Comparison of ENCODE assay signal across 8 cellular contexts in genomic region chr2:108787209-108787558, GRCh38. TPM values are rescaled to one million over a fixed set of nuclear protein-coding genes. Genes with fewer than 3 reads are reported as not detected.
A peak's percentile ranks its signal among the peaks of the same experiment; 100 is the strongest.
DNase-seq lines count a peak whose midpoint lies in the region; ATAC-seq and TF ChIP-seq lines count a peak whose summit lies in the region.

No MANE protein-coding gene starts in this region.

- peaks cover 26 to 67% (median 47%) of the 10 kb centered on the region in 11 experiments for H3K36me3 ChIP-seq in BLaER1 treated with 17β-estradiol and CSF1 and Interleukin-3, amounts not matched to agents 10 nM and 100 nM
- no peaks in the 10 kb centered on the region for H3K36me3 ChIP-seq in neural cell (ENCODE audit: insufficient read depth, low read length)

- H3K4me2 ChIP-seq in BLaER1 treated with 17β-estradiol and CSF1 and Interleukin-3, amounts not matched to agents 10 nM and 100 nM: peak overlapping the region; percentile 82 to 92 (median 89)
- H3K4me2 ChIP-seq in neural cell (ENCODE audit: low read length): peak overlapping the region; percentile 92

- peak overlapping the region; percentile 61 to 86 (median 82); a peak in 21 of 22 replicates for H3K27ac ChIP-seq in BLaER1 treated with 17β-estradiol and CSF1 and Interleukin-3, amounts not matched to agents 10 nM and 100 nM
- H3K27ac ChIP-seq in dorsolateral prefrontal cortex (peak overlapping the region in 31 of 59 donors; percentile 13 to 90 (median 75)), neural cell (ENCODE audit: low read length) (peak overlapping the region; percentile 53)

- peak overlapping the region; percentile 66 for H2AFZ ChIP-seq in neural cell (ENCODE audit: low read depth, low read length)

- no peak for TF ChIP-seq CTCF in LNCaP clone FGC (IDR thresholded peaks at IDR 0.05; ENCODE audit: control insufficient read depth, extremely low read depth, insufficient read depth)
- no peak for TF ChIP-seq CTCF in dorsolateral prefrontal cortex (IDR thresholded peaks at IDR 0.05 in 54 of 56, conservative IDR thresholded peaks at IDR 0.05 in 2 of 56; ENCODE audit: low read depth in 1 of 56, partially characterized antibody in 56 of 56)
- TF ChIP-seq CTCF in neural cell (IDR thresholded peaks at IDR 0.05; ENCODE audit: poor library complexity, severe bottlenecking): no peak
- TF ChIP-seq CTCF in omental fat pad (IDR thresholded peaks at IDR 0.05): no peak

- no peaks in the 10 kb centered on the region for H3F3A ChIP-seq in neural cell (ENCODE audit: insufficient read depth, low read length, poor library complexity, severe bottlenecking)

- DNase-seq in LNCaP clone FGC (ENCODE audit: low read depth) (no peak), dorsolateral prefrontal cortex (no peak), DMS153 (lab: John Stamatoyannopoulos, UW) (no peak), amygdala (lab: John Stamatoyannopoulos, UW) (no peak), omental fat pad (ENCODE audit: low spot score) (no peak)
- DNase-seq in stimulated activated CD4-positive, alpha-beta T cell treated with anti-CD3 and anti-CD28 coated beads, Interleukin-2, amount 100 ng/mL, for 48 hours: no peak

- no peak for TF ChIP-seq RAD21 in neural cell (conservative IDR thresholded peaks at IDR 0.05)

- H3K4me3 ChIP-seq in BLaER1 treated with 17β-estradiol and CSF1 and Interleukin-3, amounts not matched to agents 10 nM and 100 nM: peak overlapping the region; percentile 78 to 92 (median 84)
- H3K4me3 ChIP-seq in LNCaP clone FGC (ENCODE audit: low read depth, low read length) (peak overlapping the region; percentile 76), dorsolateral prefrontal cortex (peak overlapping the region; percentile 60 to 96 (median 83)), neural cell (ENCODE audit: low read length) (peak overlapping the region; percentile 80)

- peak overlapping the region; percentile 82 to 91 (median 88) for H3K9ac ChIP-seq in BLaER1 treated with 17β-estradiol and CSF1 and Interleukin-3, amounts not matched to agents 10 nM and 100 nM
- peak overlapping the region; percentile 73 for H3K9ac ChIP-seq in neural cell (ENCODE audit: low read length)

- no peak for TF ChIP-seq EP300 in neural cell (conservative IDR thresholded peaks at IDR 0.05; ENCODE audit: poor library complexity, severe bottlenecking)

- ATAC-seq in omental fat pad (ENCODE audit: low FRiP score): no peak

- no peaks in the 10 kb centered on the region for H3K27me3 ChIP-seq in BLaER1 treated with 17β-estradiol and CSF1 and Interleukin-3, amounts not matched to agents 10 nM and 100 nM
- H3K27me3 ChIP-seq in dorsolateral prefrontal cortex (no peaks in the 10 kb centered on the region), neural cell (ENCODE audit: insufficient read depth, low read depth, low read length) (no peaks in the 10 kb centered on the region)

- no peaks in the 10 kb centered on the region for H3K9me2 ChIP-seq in neural cell (ENCODE audit: insufficient read depth, low read length)

- H3K4me1 ChIP-seq in BLaER1 treated with 17β-estradiol and CSF1 and Interleukin-3, amounts not matched to agents 10 nM and 100 nM: peaks cover 7 to 30% (median 24%) of the 10 kb centered on the region in 10 experiments; a peak in 19 of 20 replicates

- no peaks in the 10 kb centered on the region for H3K9me3 ChIP-seq in BLaER1 treated with 17β-estradiol and CSF1 and Interleukin-3, amounts not matched to agents 10 nM and 100 nM (replicated peaks in 1 of 11)
- H3K9me3 ChIP-seq in neural cell (ENCODE audit: low read length): no peaks in the 10 kb centered on the region

- peaks cover 11% of the 10 kb centered on the region for H3K79me2 ChIP-seq in neural cell (replicated peaks; ENCODE audit: insufficient read depth, low read length)

- intact Hi-C loops in dorsolateral prefrontal cortex (cut with DNase I): no loop called here

- H4K20me1 ChIP-seq in BLaER1 treated with 17β-estradiol and CSF1 and Interleukin-3, amounts not matched to agents 10 nM and 100 nM: peaks cover 0 to 4% (median 0%) of the 10 kb centered on the region in 11 experiments; a peak in 1 of 22 replicates
- H4K20me1 ChIP-seq in neural cell (ENCODE audit: insufficient read depth): no peaks in the 10 kb centered on the region

TF ChIP-seq in neural cell, 6 proteins besides CTCF, POLR2A, EP300 and RAD21:
- no peak for TF ChIP-seq MXI1 (conservative IDR thresholded peaks at IDR 0.05; ENCODE audit: poor library complexity, severe bottlenecking)
- TF ChIP-seq EZH2 (IDR thresholded peaks at IDR 0.05; ENCODE audit: borderline replicate concordance, insufficient read depth, low read length, poor library complexity, severe bottlenecking): no peak
- TF ChIP-seq TAF1 (IDR thresholded peaks at IDR 0.05; ENCODE audit: low read depth): no peak
- no peak for TF ChIP-seq REST (IDR thresholded peaks at IDR 0.05; ENCODE audit: borderline replicate concordance)
- no peak for TF ChIP-seq SMC3 (conservative IDR thresholded peaks at IDR 0.05; ENCODE audit: poor library complexity)
- no peak for TF ChIP-seq POLR2AphosphoS5 (IDR thresholded peaks at IDR 0.05)

RNA-seq across cellular contexts. Expression of gene CCDC138, which starts 0.6 kb away (rescaled TPM):
- total RNA-seq in dorsolateral prefrontal cortex (10 to 100 TPM in 107 of 120 experiments, 1 to 10 TPM in 13; 7.0 to 26.7 (median 12.5) TPM), omental fat pad (10 to 100 TPM in 1 of 4 donors, 1 to 10 TPM in 3; 1.6 to 10.3 (median 3.2) TPM)
- polyA plus RNA-seq in neural cell: 17.3 and 19.0 TPM in 2 replicates
- polyA minus RNA-seq in neural cell: 44.1 and 45.6 TPM in 2 replicates
